Comparison of ENCODE assay signal across 15 cellular contexts in genomic region chr4:185399466-185399865, GRCh38. TPM values are rescaled to one million over a fixed set of nuclear protein-coding genes. Genes with fewer than 3 reads are reported as not detected.
DNase-seq lines count a peak whose midpoint lies in the region; ATAC-seq lines count a peak whose summit lies in the region.
"Had no signal": no experiment of that assay in that cellular context is flagged by ENCODE, and none has a peak within 500 bp of the region (broad histone marks: within the 10 kb centered on the region; RNA-seq: fewer than 3 reads in every experiment).

No MANE protein-coding gene starts in this region.

- H3K4me3 Mint-ChIP-seq in activated T-helper 17 cell treated with anti-CD3 and anti-CD28 coated beads, Interleukin-2, amount 50 U/mL, for 72 hours: peak overlapping the region; percentile 93
- H3K4me3 Mint-ChIP-seq in stimulated activated effector memory CD8-positive, alpha-beta T cell treated with anti-CD3 and anti-CD28 coated beads, Interleukin-12 subunit alpha, Interleukin-12 subunit beta, amount 100 ng/mL, for 72 hours: peak overlapping the region; percentile 74
- no peak overlapping the region for H3K4me3 Mint-ChIP-seq in activated CD8-positive, alpha-beta T cell treated with anti-CD3 and anti-CD28 coated beads, Interleukin-2, amount 10 ng/mL, durations not matched to agents 7 days and 5 days
- H3K4me3 Mint-ChIP-seq: CD4-positive, alpha-beta memory T cell had no signal

- peaks cover 84% of the 10 kb centered on the region for H3K36me3 Mint-ChIP-seq in activated T-helper 17 cell treated with anti-CD3 and anti-CD28 coated beads, Interleukin-2, amount 50 U/mL, for 72 hours (ENCODE audit: low read depth)
- H3K36me3 Mint-ChIP-seq in stimulated activated effector memory CD8-positive, alpha-beta T cell treated with anti-CD3 and anti-CD28 coated beads, Interleukin-12 subunit alpha, Interleukin-12 subunit beta, amount 100 ng/mL, for 72 hours: peaks cover 85% of the 10 kb centered on the region
- H3K36me3 Mint-ChIP-seq in activated CD8-positive, alpha-beta T cell treated with anti-CD3 and anti-CD28 coated beads, Interleukin-2, amount 10 ng/mL, durations not matched to agents 7 days and 5 days (ENCODE audit: low read depth): peaks cover 52% of the 10 kb centered on the region

- no peak for ATAC-seq in activated T-helper 17 cell treated with anti-CD3 and anti-CD28 coated beads, Interleukin-2, amount 50 U/mL, for 72 hours (replicated peaks)
- ATAC-seq in stimulated activated effector memory CD8-positive, alpha-beta T cell treated with anti-CD3 and anti-CD28 coated beads, Interleukin-12 subunit alpha, Interleukin-12 subunit beta, amount 100 ng/mL, for 72 hours: no peak
- ATAC-seq in activated CD8-positive, alpha-beta T cell treated with anti-CD3 and anti-CD28 coated beads, Interleukin-2, amount 10 ng/mL, durations not matched to agents 7 days and 5 days: no peak
- no peak for ATAC-seq in HG02970 (IDR thresholded peaks at IDR 0.05; ENCODE audit: low FRiP score, unreplicated experiment)
- ATAC-seq: mucosa of descending colon had no signal

- DNase-seq in NCI-H69 (lab: John Stamatoyannopoulos, UW): peak; percentile 35
- peak; percentile 34 for DNase-seq in globus pallidus (ENCODE audit: low spot score)
- DNase-seq in stimulated activated effector memory CD8-positive, alpha-beta T cell treated with anti-CD3 and anti-CD28 coated beads, Interleukin-12 subunit alpha, Interleukin-12 subunit beta, amount 100 ng/mL, for 72 hours (ENCODE audit: low spot score in 2 of 2): no peak
- DNase-seq in NK-92 treated with Interleukin-12 subunit alpha and Interleukin-12 subunit beta, amount 100 ng/mL, for 24 hours (lab: John Stamatoyannopoulos, UW): no peak
- no peak for DNase-seq in activated CD8-positive, alpha-beta T cell treated with anti-CD3 and anti-CD28 coated beads, Interleukin-2, amount 10 ng/mL, durations not matched to agents 7 days and 5 days
- DNase-seq: activated CD4-positive, alpha-beta T cell treated with anti-CD3 and anti-CD28 coated beads for 1 hour; activated T-cell treated with anti-CD3 and anti-CD28 coated beads, Interleukin-2, amount 50 U/mL, for 1 hour; amniotic stem cell; CD4-positive, alpha-beta memory T cell; posterior cingulate gyrus; stimulated activated CD4-positive, alpha-beta T cell treated with anti-CD3 and anti-CD28 coated beads, Interleukin-1b, Interleukin-23, amount 100 ng/mL, for 48 hours; uterus had no signal

- H3K4me1 Mint-ChIP-seq in activated T-helper 17 cell treated with anti-CD3 and anti-CD28 coated beads, Interleukin-2, amount 50 U/mL, for 72 hours: peaks cover 26% of the 10 kb centered on the region
- H3K4me1 Mint-ChIP-seq in stimulated activated effector memory CD8-positive, alpha-beta T cell treated with anti-CD3 and anti-CD28 coated beads, Interleukin-12 subunit alpha, Interleukin-12 subunit beta, amount 100 ng/mL, for 72 hours: peaks cover 9% of the 10 kb centered on the region
- peaks cover 37% of the 10 kb centered on the region for H3K4me1 Mint-ChIP-seq in activated CD8-positive, alpha-beta T cell treated with anti-CD3 and anti-CD28 coated beads, Interleukin-2, amount 10 ng/mL, durations not matched to agents 7 days and 5 days (ENCODE audit: low read depth)

- CTCF ChIA-PET in activated CD8-positive, alpha-beta T cell treated with anti-CD3 and anti-CD28 coated beads, Interleukin-2, amount 10 ng/mL, durations not matched to agents 7 days and 5 days (lab: Charles Lee): no interaction called here

- H3K9me3 Mint-ChIP-seq in activated T-helper 17 cell treated with anti-CD3 and anti-CD28 coated beads, Interleukin-2, amount 50 U/mL, for 72 hours: no peaks in the 10 kb centered on the region
- no peaks in the 10 kb centered on the region for H3K9me3 Mint-ChIP-seq in stimulated activated effector memory CD8-positive, alpha-beta T cell treated with anti-CD3 and anti-CD28 coated beads, Interleukin-12 subunit alpha, Interleukin-12 subunit beta, amount 100 ng/mL, for 72 hours
- no peaks in the 10 kb centered on the region for H3K9me3 Mint-ChIP-seq in activated CD8-positive, alpha-beta T cell treated with anti-CD3 and anti-CD28 coated beads, Interleukin-2, amount 10 ng/mL, durations not matched to agents 7 days and 5 days (ENCODE audit: insufficient read depth)
- H3K9me3 Mint-ChIP-seq: CD4-positive, alpha-beta memory T cell had no signal

- no peaks in the 10 kb centered on the region for H3K27me3 Mint-ChIP-seq in activated T-helper 17 cell treated with anti-CD3 and anti-CD28 coated beads, Interleukin-2, amount 50 U/mL, for 72 hours
- no peaks in the 10 kb centered on the region for H3K27me3 Mint-ChIP-seq in activated CD8-positive, alpha-beta T cell treated with anti-CD3 and anti-CD28 coated beads, Interleukin-2, amount 10 ng/mL, durations not matched to agents 7 days and 5 days (ENCODE audit: low read depth)
- H3K27me3 Mint-ChIP-seq: CD4-positive, alpha-beta memory T cell had no signal

- POLR2A ChIA-PET in activated CD8-positive, alpha-beta T cell treated with anti-CD3 and anti-CD28 coated beads, Interleukin-2, amount 10 ng/mL, durations not matched to agents 7 days and 5 days (lab: Charles Lee): no interaction called here

- H3K27ac Mint-ChIP-seq in activated T-helper 17 cell treated with anti-CD3 and anti-CD28 coated beads, Interleukin-2, amount 50 U/mL, for 72 hours: peak overlapping the region; percentile 81
- no peak overlapping the region for H3K27ac Mint-ChIP-seq in stimulated activated effector memory CD8-positive, alpha-beta T cell treated with anti-CD3 and anti-CD28 coated beads, Interleukin-12 subunit alpha, Interleukin-12 subunit beta, amount 100 ng/mL, for 72 hours
- no peak overlapping the region for H3K27ac Mint-ChIP-seq in activated CD8-positive, alpha-beta T cell treated with anti-CD3 and anti-CD28 coated beads, Interleukin-2, amount 10 ng/mL, durations not matched to agents 7 days and 5 days

RNA-seq across cellular contexts. Expression of gene ANKRD37, which starts 2.8 kb away (rescaled TPM):
- total RNA-seq in activated T-helper 17 cell treated with anti-CD3 and anti-CD28 coated beads, Interleukin-2, amount 50 U/mL, for 72 hours: 100 to 1,000 TPM in 1 of 2 donors, 10 to 100 TPM in 1; 51.5 to 171 TPM
- total RNA-seq in activated CD8-positive, alpha-beta T cell treated with anti-CD3 and anti-CD28 coated beads, Interleukin-2, amount 10 ng/mL, durations not matched to agents 7 days and 5 days: 10 to 100 TPM; 15.6 to 18.3 TPM

RNA-seq across cellular contexts. Expression of gene LRP2BP, which starts 3.7 kb away (rescaled TPM):
- total RNA-seq in activated T-helper 17 cell treated with anti-CD3 and anti-CD28 coated beads, Interleukin-2, amount 50 U/mL, for 72 hours: 1 to 10 TPM; 1.2 to 5.7 TPM
- total RNA-seq in activated CD8-positive, alpha-beta T cell treated with anti-CD3 and anti-CD28 coated beads, Interleukin-2, amount 10 ng/mL, durations not matched to agents 7 days and 5 days: 1 to 10 TPM in 1 of 2 experiments, under 1 TPM in 1; 0.97 to 1.3 TPM

RNA-seq across cellular contexts. Expression of gene UFSP2, which starts 26.3 kb away (rescaled TPM):
- total RNA-seq in activated T-helper 17 cell treated with anti-CD3 and anti-CD28 coated beads, Interleukin-2, amount 50 U/mL, for 72 hours: 10 to 100 TPM; 23.5 to 32.9 TPM
- total RNA-seq in activated CD8-positive, alpha-beta T cell treated with anti-CD3 and anti-CD28 coated beads, Interleukin-2, amount 10 ng/mL, durations not matched to agents 7 days and 5 days: 10 to 100 TPM; 16.6 to 20.3 TPM

Comparison
In these comparisons a context has a peak if more than half of its experiments do, and no peak if none do; other contexts are left out.
1. DNase-seq: peak in NCI-H69 (single experiment) and globus pallidus (single experiment); none in stimulated activated effector memory CD8-positive, alpha-beta T cell treated with anti-CD3 and anti-CD28 coated beads, Interleukin-12 subunit alpha, Interleukin-12 subunit beta, amount 100 ng/mL, for 72 hours (0 of 2), NK-92 treated with Interleukin-12 subunit alpha and Interleukin-12 subunit beta, amount 100 ng/mL, for 24 hours (single experiment) and activated CD8-positive, alpha-beta T cell treated with anti-CD3 and anti-CD28 coated beads, Interleukin-2, amount 10 ng/mL, durations not matched to agents 7 days and 5 days (single experiment).